In genomic region chr5:144122081-144122480, GRCh38 we compare ENCODE assay signal across 1 cellular context.
TF ChIP-seq lines count a peak whose summit lies in the region.

No MANE protein-coding gene starts in this region.

TF ChIP-seq in SK-N-SH, 30 proteins besides CTCF, POLR2A, EP300 and RAD21 (continued from another document):
- TF ChIP-seq IRF3 (IDR thresholded peaks at IDR 0.05; ENCODE audit: low read depth, low read length) (no peak), CHD2 (IDR thresholded peaks at IDR 0.05; ENCODE audit: low read length, partially characterized antibody) (no peak), NFIC (IDR thresholded peaks at IDR 0.05; ENCODE audit: borderline replicate concordance) (no peak), RXRA (IDR thresholded peaks at IDR 0.05; ENCODE audit: borderline replicate concordance, low read depth) (no peak), ELF1 (IDR thresholded peaks at IDR 0.05) (no peak), FOXJ3 (CRISPR knock-in tag; IDR thresholded peaks at IDR 0.05) (no peak)
- TF ChIP-seq, protein P1, sequence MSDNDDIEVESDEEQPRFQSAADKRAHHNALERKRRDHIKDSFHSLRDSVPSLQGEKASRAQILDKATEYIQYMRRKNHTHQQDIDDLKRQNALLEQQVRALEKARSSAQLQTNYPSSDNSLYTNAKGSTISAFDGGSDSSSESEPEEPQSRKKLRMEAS (IDR thresholded peaks at IDR 0.05; ENCODE audit: low read depth): no peak
- TF ChIP-seq, protein P2, sequence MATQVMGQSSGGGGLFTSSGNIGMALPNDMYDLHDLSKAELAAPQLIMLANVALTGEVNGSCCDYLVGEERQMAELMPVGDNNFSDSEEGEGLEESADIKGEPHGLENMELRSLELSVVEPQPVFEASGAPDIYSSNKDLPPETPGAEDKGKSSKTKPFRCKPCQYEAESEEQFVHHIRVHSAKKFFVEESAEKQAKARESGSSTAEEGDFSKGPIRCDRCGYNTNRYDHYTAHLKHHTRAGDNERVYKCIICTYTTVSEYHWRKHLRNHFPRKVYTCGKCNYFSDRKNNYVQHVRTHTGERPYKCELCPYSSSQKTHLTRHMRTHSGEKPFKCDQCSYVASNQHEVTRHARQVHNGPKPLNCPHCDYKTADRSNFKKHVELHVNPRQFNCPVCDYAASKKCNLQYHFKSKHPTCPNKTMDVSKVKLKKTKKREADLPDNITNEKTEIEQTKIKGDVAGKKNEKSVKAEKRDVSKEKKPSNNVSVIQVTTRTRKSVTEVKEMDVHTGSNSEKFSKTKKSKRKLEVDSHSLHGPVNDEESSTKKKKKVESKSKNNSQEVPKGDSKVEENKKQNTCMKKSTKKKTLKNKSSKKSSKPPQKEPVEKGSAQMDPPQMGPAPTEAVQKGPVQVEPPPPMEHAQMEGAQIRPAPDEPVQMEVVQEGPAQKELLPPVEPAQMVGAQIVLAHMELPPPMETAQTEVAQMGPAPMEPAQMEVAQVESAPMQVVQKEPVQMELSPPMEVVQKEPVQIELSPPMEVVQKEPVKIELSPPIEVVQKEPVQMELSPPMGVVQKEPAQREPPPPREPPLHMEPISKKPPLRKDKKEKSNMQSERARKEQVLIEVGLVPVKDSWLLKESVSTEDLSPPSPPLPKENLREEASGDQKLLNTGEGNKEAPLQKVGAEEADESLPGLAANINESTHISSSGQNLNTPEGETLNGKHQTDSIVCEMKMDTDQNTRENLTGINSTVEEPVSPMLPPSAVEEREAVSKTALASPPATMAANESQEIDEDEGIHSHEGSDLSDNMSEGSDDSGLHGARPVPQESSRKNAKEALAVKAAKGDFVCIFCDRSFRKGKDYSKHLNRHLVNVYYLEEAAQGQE (IDR thresholded peaks at IDR 0.05; ENCODE audit: low read depth, low read length): no peak
TF ChIP-seq in SK-N-SH: peak in this region for 0.
